ENCODE assay signal across 8 cellular contexts in genomic region chr4:147731611-147732515, GRCh38. TPM values are rescaled to one million over a fixed set of nuclear protein-coding genes. Genes with fewer than 3 reads are reported as not detected.
DNase-seq lines count a peak whose midpoint lies in the region; ATAC-seq and TF ChIP-seq lines count a peak whose summit lies in the region.

A gene with protein sequence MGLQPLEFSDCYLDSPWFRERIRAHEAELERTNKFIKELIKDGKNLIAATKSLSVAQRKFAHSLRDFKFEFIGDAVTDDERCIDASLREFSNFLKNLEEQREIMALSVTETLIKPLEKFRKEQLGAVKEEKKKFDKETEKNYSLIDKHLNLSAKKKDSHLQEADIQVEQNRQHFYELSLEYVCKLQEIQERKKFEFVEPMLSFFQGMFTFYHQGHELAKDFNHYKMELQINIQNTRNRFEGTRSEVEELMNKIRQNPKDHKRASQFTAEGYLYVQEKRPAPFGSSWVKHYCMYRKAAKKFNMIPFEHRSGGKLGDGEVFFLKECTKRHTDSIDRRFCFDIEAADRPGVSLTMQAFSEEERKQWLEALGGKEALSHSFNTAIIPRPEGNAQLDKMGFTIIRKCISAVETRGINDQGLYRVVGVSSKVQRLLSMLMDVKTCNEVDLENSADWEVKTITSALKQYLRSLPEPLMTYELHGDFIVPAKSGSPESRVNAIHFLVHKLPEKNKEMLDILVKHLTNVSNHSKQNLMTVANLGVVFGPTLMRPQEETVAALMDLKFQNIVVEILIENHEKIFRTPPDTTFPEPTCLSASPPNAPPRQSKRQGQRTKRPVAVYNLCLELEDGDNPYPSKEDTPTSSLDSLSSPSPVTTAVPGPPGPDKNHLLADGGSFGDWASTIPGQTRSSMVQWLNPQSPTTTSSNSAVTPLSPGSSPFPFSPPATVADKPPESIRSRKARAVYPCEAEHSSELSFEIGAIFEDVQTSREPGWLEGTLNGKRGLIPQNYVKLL (plus strand): TSS chr4:147732088. CDS start chr4:147732302, 214 bp downstream.

- peak within 1 kb of the TSS; percentile 67 to 80 (median 73) for H3K27ac ChIP-seq in right lobe of liver

- peak; percentile 78 to 86 (median 80) for ATAC-seq in right lobe of liver

- H3K4me1 ChIP-seq in right lobe of liver, result peaks cover 0 to 14% (median 0%) of the 10 kb centered on the region in 4 donors

- CTCF ChIA-PET in activated CD4-positive, alpha-beta T cell treated with anti-CD3 and anti-CD28 coated beads, Interleukin-2, amount 10 ng/mL, durations not matched to agents 7 days and 5 days (lab: Charles Lee), result interaction anchor here (0.6 to 1.7 kb wide), 11 partner anchors 10 to 135 kb away, joined by 3 to 9 read pairs (median 3); no protein-coding TSS in a partner anchor

- no peaks in the 10 kb centered on the region for H3K36me3 Mint-ChIP-seq in activated CD4-positive, alpha-beta T cell treated with anti-CD3 and anti-CD28 coated beads, Interleukin-2, amount 10 ng/mL, durations not matched to agents 7 days and 5 days (ENCODE audit: low read depth)

- peak; percentile 68 for TF ChIP-seq POLR2A in right lobe of liver (IDR thresholded peaks at IDR 0.05)

- H3K27me3 Mint-ChIP-seq in activated CD4-positive, alpha-beta T cell treated with anti-CD3 and anti-CD28 coated beads, Interleukin-2, amount 10 ng/mL, durations not matched to agents 7 days and 5 days, result peaks cover 27% of the 10 kb centered on the region

- POLR2A ChIA-PET in activated CD4-positive, alpha-beta T cell treated with anti-CD3 and anti-CD28 coated beads, Interleukin-2, amount 10 ng/mL, durations not matched to agents 7 days and 5 days (lab: Charles Lee), result interaction anchor here (0.7 to 1.1 kb wide), 2 partner anchors 18 to 60 kb away, joined by 3 to 5 read pairs; no protein-coding TSS in a partner anchor

- 0% methylated on average over 23 of the region's 104 CpGs for WGBS in right lobe of liver (ENCODE audit: insufficient coverage, low coverage, low lambda C conversion rate, missing lambda C conversion rate)

- intact Hi-C loops in right lobe of liver (cut with DNase I), result no loop called here

- TF ChIP-seq CTCF in GM13976 (IDR thresholded peaks at IDR 0.05; ENCODE audit: borderline replicate concordance, control extremely low read depth, extremely low read depth, insufficient read depth, missing control alignments), result no peak
- no peak for TF ChIP-seq CTCF in HFF-Myc (IDR thresholded peaks at IDR 0.05; ENCODE audit: low read depth, low read length, missing control alignments)
- no peak for TF ChIP-seq CTCF in right lobe of liver (IDR thresholded peaks at IDR 0.05)

- no peaks in the 10 kb centered on the region for H3K9me3 ChIP-seq in right lobe of liver

- in situ Hi-C loops in GM13976 (cut with MboI; ENCODE audit: low sequenced_read_pairs, unreplicated experiment), result no loop called here

- peak within 1 kb of the TSS; percentile 91 for H3K27ac Mint-ChIP-seq in activated CD4-positive, alpha-beta T cell treated with anti-CD3 and anti-CD28 coated beads, Interleukin-2, amount 10 ng/mL, durations not matched to agents 7 days and 5 days

- peak within 1 kb of the TSS; percentile 54 for H3K4me3 ChIP-seq in HFF-Myc (replicated peaks; ENCODE audit: low read depth, low read length)
- H3K4me3 ChIP-seq in right lobe of liver, result peak within 1 kb of the TSS; percentile 66 to 75 (median 67)

- no peaks in the 10 kb centered on the region for H3K9me3 Mint-ChIP-seq in activated CD4-positive, alpha-beta T cell treated with anti-CD3 and anti-CD28 coated beads, Interleukin-2, amount 10 ng/mL, durations not matched to agents 7 days and 5 days

- peaks cover 43% of the 10 kb centered on the region for H3K4me1 Mint-ChIP-seq in activated CD4-positive, alpha-beta T cell treated with anti-CD3 and anti-CD28 coated beads, Interleukin-2, amount 10 ng/mL, durations not matched to agents 7 days and 5 days

- peak; percentile 85 for DNase-seq in GM13976 (ENCODE audit: low spot score)
- DNase-seq in HFF-Myc (ENCODE audit: extremely low read depth, low read depth), result no peak
- peak; percentile 9 for DNase-seq in NCI-H1092 (lab: John Stamatoyannopoulos, UW)
- peak; percentile 57 for DNase-seq in activated CD4-positive, alpha-beta T cell treated with anti-CD3 and anti-CD28 coated beads, Interleukin-2, amount 10 ng/mL, durations not matched to agents 7 days and 5 days
- DNase-seq in dedifferentiated amniotic fluid mesenchymal stem cell (ENCODE audit: extremely low spot score), result peak; percentile 82
- peak; percentile 66 to 72 (median 71) for DNase-seq in right lobe of liver
- peak in 2 of 3 donors; percentile 38 to 58 for DNase-seq in stimulated activated CD4-positive, alpha-beta T cell treated with anti-CD3 and anti-CD28 coated beads, TNF-alpha, amount 100 ng/mL, for 1 hour (ENCODE audit: low read depth in 3 of 3, low spot score in 1 of 3)
- no peak for DNase-seq in middle frontal gyrus (ENCODE audit: extremely low spot score, low spot score)

- H3K36me3 ChIP-seq in right lobe of liver, result no peaks in the 10 kb centered on the region

- peak within 1 kb of the TSS; percentile 90 for H3K4me3 Mint-ChIP-seq in activated CD4-positive, alpha-beta T cell treated with anti-CD3 and anti-CD28 coated beads, Interleukin-2, amount 10 ng/mL, durations not matched to agents 7 days and 5 days

- H3K27me3 ChIP-seq in right lobe of liver, result no peaks in the 10 kb centered on the region

RNA-seq across cellular contexts. Expression of the gene that starts here (rescaled TPM):
- total RNA-seq in activated CD4-positive, alpha-beta T cell treated with anti-CD3 and anti-CD28 coated beads, Interleukin-2, amount 10 ng/mL, durations not matched to agents 7 days and 5 days, result 10 to 100 TPM in 1 of 2 experiments, 1 to 10 TPM in 1; 9.4 to 10.7 TPM
- total RNA-seq in right lobe of liver, result 10 to 100 TPM in 3 of 6 experiments, 1 to 10 TPM in 3; 5.5 to 13.3 (median 10.4) TPM

Comparison
In these comparisons a context has a peak if more than half of its experiments do, and no peak if none do; other contexts are left out.
1. DNase-seq: peak in GM13976 (single experiment), NCI-H1092 (single experiment), activated CD4-positive, alpha-beta T cell treated with anti-CD3 and anti-CD28 coated beads, Interleukin-2, amount 10 ng/mL, durations not matched to agents 7 days and 5 days (single experiment), dedifferentiated amniotic fluid mesenchymal stem cell (single experiment), right lobe of liver (3 of 3) and stimulated activated CD4-positive, alpha-beta T cell treated with anti-CD3 and anti-CD28 coated beads, TNF-alpha, amount 100 ng/mL, for 1 hour (2 of 3); none in HFF-Myc (single experiment) and middle frontal gyrus (single experiment).